Comparison of ENCODE assay signal across 11 cellular contexts in the genomic region with DNA sequence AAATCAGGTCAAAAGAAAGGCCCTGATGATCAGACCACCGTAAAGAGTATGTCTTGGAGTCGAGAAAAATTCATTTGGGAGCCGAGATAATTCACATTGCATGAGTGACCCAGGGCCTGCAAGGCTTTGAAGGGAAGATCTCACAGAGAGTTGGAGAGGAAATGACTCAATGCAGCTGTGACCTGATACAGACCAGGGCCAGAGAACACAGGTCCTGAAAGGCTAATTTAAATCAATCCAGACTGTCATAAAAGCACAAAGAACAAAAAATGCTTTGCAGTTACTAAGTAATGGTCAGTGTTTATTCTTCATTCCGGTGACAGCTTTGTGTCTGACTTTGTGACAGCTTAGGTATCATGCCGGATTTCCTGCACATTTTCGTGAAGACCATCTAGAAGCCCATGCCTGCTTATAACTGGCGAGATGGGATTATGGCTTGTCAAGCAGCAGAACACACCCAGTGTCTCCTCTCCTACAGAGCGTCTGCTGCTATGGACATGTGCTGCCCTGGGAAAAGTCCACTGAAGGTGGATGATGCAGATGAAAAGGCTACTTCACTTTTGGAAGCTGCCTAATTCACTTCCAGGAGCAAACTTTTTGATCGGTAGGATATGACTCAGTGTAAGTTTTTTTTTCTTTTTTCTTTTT. TPM values are rescaled to one million over a fixed set of nuclear protein-coding genes. Genes with fewer than 3 reads are reported as not detected.
A peak's percentile ranks its signal among the peaks of the same experiment; 100 is the strongest.
DNase-seq lines count a peak whose midpoint lies in the region; ATAC-seq, FAIRE-seq and TF ChIP-seq lines count a peak whose summit lies in the region.
"Had no signal": no experiment of that assay in that cellular context is flagged by ENCODE, and none has a peak within 500 bp of the region (broad histone marks: within the 10 kb centered on the region; RNA-seq: fewer than 3 reads in every experiment).

No MANE protein-coding gene starts in this region.

- peak overlapping the region; percentile 58 to 89 for H3K18ac ChIP-seq in mesenchymal stem cell (ENCODE audit: low read depth in 1 of 2, low read length in 2 of 2)

- H3K27ac ChIP-seq in K562 (ENCODE audit: extremely low read depth, low read depth, low read length) (peak overlapping the region; percentile 33; the same call in 2 of the 3 replicates), mesenchymal stem cell (ENCODE audit: low read length, poor library complexity, severe bottlenecking) (peak overlapping the region; percentile 77), stomach (no peak overlapping the region)
- H3K27ac ChIP-seq: neutrophil had no signal

- TF ChIP-seq RAD21 in K562 (CRISPR knock-in tag; conservative IDR thresholded peaks at IDR 0.05 in 1 of 2, IDR thresholded peaks at IDR 0.05 in 1 of 2) = no peak

- no peak overlapping the region for H2BK15ac ChIP-seq in mesenchymal stem cell (ENCODE audit: low read depth, poor library complexity, severe bottlenecking)

- POLR2A ChIA-PET in K562 (lab: Yijun Ruan, JAX) = interaction anchor here (0.7 kb wide), 1 partner anchor 55 kb away, joined by 3 read pairs; no protein-coding TSS in a partner anchor

- H3K79me2 ChIP-seq in K562 (ENCODE audit: control insufficient read depth, insufficient read depth, low read length) = no peaks in the 10 kb centered on the region

- no peaks in the 10 kb centered on the region; the same call in 1 of the 2 replicates for H4K20me1 ChIP-seq in K562 (replicated peaks; ENCODE audit: control insufficient read depth, insufficient read depth, low read length)

- H3K4ac ChIP-seq in mesenchymal stem cell (ENCODE audit: low read depth in 1 of 2, low read length in 2 of 2) = peak overlapping the region; percentile 16 to 95

- TF ChIP-seq CTCF in K562 (IDR thresholded peaks at IDR 0.05 in 2 of 3, conservative IDR thresholded peaks at IDR 0.05 in 1 of 3; ENCODE audit: insufficient read depth in 2 of 3, low read depth in 1 of 3, low read length in 3 of 3) (no peak), stomach (IDR thresholded peaks at IDR 0.05) (no peak)

- CTCF ChIA-PET in K562 (lab: Yijun Ruan, JAX; ENCODE audit: low intra/inter-chr PET ratio) = no interaction called here

- peak overlapping the region in 1 of 2 experiments; percentile 48 for H3K14ac ChIP-seq in mesenchymal stem cell (ENCODE audit: low read length in 2 of 2)

- TF ChIP-seq POLR2A in K562 (conservative IDR thresholded peaks at IDR 0.05) (no peak), stomach (IDR thresholded peaks at IDR 0.05) (no peak)

- H3K4me1 ChIP-seq in K562 (replicated peaks in 1 of 2; ENCODE audit: control insufficient read depth in 2 of 2, insufficient read depth in 2 of 2, low read length in 2 of 2) (peaks cover 0 to 4% of the 10 kb centered on the region in 2 experiments; a peak in 1 of 5 replicates), mesenchymal stem cell (ENCODE audit: control insufficient read depth, insufficient read depth, low read depth, low read length) (peaks cover 6% of the 10 kb centered on the region), stomach (peaks cover 0 to 15% (median 0%) of the 10 kb centered on the region in 4 donors)

- ATAC-seq in HG03469 (IDR thresholded peaks at IDR 0.05; ENCODE audit: unreplicated experiment) (peak; percentile 68), K562 (peak; percentile 51; the same call in 2 of the 3 replicates), GM21367 (IDR thresholded peaks at IDR 0.05; ENCODE audit: unreplicated experiment) (no peak)

- H3K79me1 ChIP-seq in mesenchymal stem cell (replicated peaks; ENCODE audit: low read length, poor library complexity, severe bottlenecking) = no peaks in the 10 kb centered on the region

- H3K27me3 ChIP-seq in K562 (ENCODE audit: control insufficient read depth in 2 of 2, insufficient read depth in 2 of 2, low read length in 2 of 2) (no peaks in the 10 kb centered on the region), mesenchymal stem cell (ENCODE audit: control insufficient read depth in 1 of 2, insufficient read depth in 1 of 2, low read length in 2 of 2) (no peaks in the 10 kb centered on the region), stomach (no peaks in the 10 kb centered on the region)
- H3K27me3 ChIP-seq: neutrophil had no signal

- H3K36me3 ChIP-seq in K562 (ENCODE audit: control insufficient read depth, insufficient read depth, low read length) (no peaks in the 10 kb centered on the region), mesenchymal stem cell (ENCODE audit: control insufficient read depth in 1 of 2, insufficient read depth in 2 of 2, low read depth in 1 of 2, low read length in 2 of 2) (no peaks in the 10 kb centered on the region), stomach (no peaks in the 10 kb centered on the region)
- H3K36me3 ChIP-seq: neutrophil had no signal

- intact Hi-C loops in K562 (cut with micrococcal nuclease) = no loop called here
- intact Hi-C loops in stomach (cut with DNase I; ENCODE audit: low total_unique reads) = no loop called here

- no TSS peak for BruUV-seq in K562 (replicated peaks; lab: Mats Ljungman, UMichigan)

- no peaks in the 10 kb centered on the region for H3K9me3 ChIP-seq in K562 (replicated peaks; ENCODE audit: control insufficient read depth, insufficient read depth, low read depth, low read length)
- H3K9me3 ChIP-seq in mesenchymal stem cell (ENCODE audit: control insufficient read depth, low read length) = no peaks in the 10 kb centered on the region
- H3K9me3 ChIP-seq in stomach = no peaks in the 10 kb centered on the region
- H3K9me3 ChIP-seq: neutrophil had no signal

- peak; percentile 83 for DNase-seq in EH (ENCODE audit: low read depth)
- DNase-seq in K562 (ENCODE audit: extremely low read depth in 1 of 4, low spot score in 3 of 4) = peak in 2 of 4 experiments; percentile 8 to 15
- DNase-seq in mesenchymal stem cell = peak; percentile 83
- DNase-seq in COR-L47 (lab: John Stamatoyannopoulos, UW) = no peak
- DNase-seq in stomach = no peak
- DNase-seq in superior temporal gyrus (ENCODE audit: extremely low spot score) = no peak
- DNase-seq: NCI-H2029 treated with DMSO at 0.1 percent for 48 hours, T-helper 2 cell had no signal

- H3K9me1 ChIP-seq in K562 (ENCODE audit: control insufficient read depth, insufficient read depth, low read length) = no peaks in the 10 kb centered on the region

- no peak overlapping the region for H4K8ac ChIP-seq in mesenchymal stem cell (ENCODE audit: low read length)

- H3K23ac ChIP-seq in mesenchymal stem cell (ENCODE audit: low read length in 2 of 2) = peak overlapping the region in 1 of 2 experiments; percentile 89

- H3K4me3 ChIP-seq in K562 (no peak overlapping the region), mesenchymal stem cell (ENCODE audit: insufficient read depth in 1 of 2, low read depth in 1 of 2, low read length in 2 of 2) (no peak overlapping the region), stomach (no peak overlapping the region)

- peak overlapping the region; percentile 62 to 100 for H2BK12ac ChIP-seq in mesenchymal stem cell (ENCODE audit: low read length in 2 of 2)

- FAIRE-seq in K562 (lab: Jason Lieb, UNC) = peak; percentile 84

- WGBS in K562 (ENCODE audit: insufficient coverage, low coverage, missing lambda C conversion rate) = 12% methylated on average over 9 of the region's 9 CpGs
- WGBS in mesenchymal stem cell = 2% methylated on average over 9 of the region's 9 CpGs
- WGBS in stomach, 5 donors = 58 to 80% (median 73%) methylated on average over 9 of the region's 9 CpGs

- in situ Hi-C loops in K562 (cut with MboI) = loop anchor here (25.0 kb wide), 1 partner anchor 974 kb away; the partner anchor contains the start of gene PLK2

- peak overlapping the region; percentile 68 for H2AFZ ChIP-seq in K562 (ENCODE audit: low read depth, low read length)
- peak overlapping the region; percentile 56 for H2AFZ ChIP-seq in mesenchymal stem cell (ENCODE audit: low read depth, low read length)

- peak overlapping the region; percentile 62 for H4K91ac ChIP-seq in mesenchymal stem cell (ENCODE audit: low read length)

- peak overlapping the region; percentile 54 for H2BK120ac ChIP-seq in mesenchymal stem cell (ENCODE audit: low read depth, low read length)

- H2AK5ac ChIP-seq in mesenchymal stem cell (ENCODE audit: low read length, severe bottlenecking) = peak overlapping the region; percentile 23

- H3K4me2 ChIP-seq in K562 (ENCODE audit: insufficient read depth, low read length) (0 out of 2 replicates have a peak overlapping the region, but pooled peaks have one; percentile 32), mesenchymal stem cell (ENCODE audit: low read length, poor library complexity, severe bottlenecking) (no peak overlapping the region)

- no peak overlapping the region for H2BK5ac ChIP-seq in mesenchymal stem cell (ENCODE audit: low read depth, low read length, poor library complexity, severe bottlenecking)

- H3K9ac ChIP-seq in K562 (ENCODE audit: insufficient read depth in 1 of 2, low read depth in 2 of 2, low read length in 2 of 2) (no peak overlapping the region; a peak in 1 of 4 replicates), mesenchymal stem cell (ENCODE audit: low read length) (no peak overlapping the region)

- TF ChIP-seq EP300 in K562 (IDR thresholded peaks at IDR 0.05; ENCODE audit: low read length) (no peak), stomach (IDR thresholded peaks at IDR 0.05) (no peak)

TF ChIP-seq in K562, 482 proteins besides CTCF, POLR2A, EP300 and RAD21 (continues in another document):
- no peak for TF ChIP-seq NCOA6 (IDR thresholded peaks at IDR 0.05)

RNA-seq across cellular contexts. Expression of gene ACTBL2, which starts 5.8 kb away (rescaled TPM):
- total RNA-seq in K562 (2011; cell fraction: chromatin; rRNA removed; ENCODE audit: low replicate concordance) = not detected in 2 replicates
- not detected in 2 replicates for total RNA-seq in K562 (2011; cell fraction: nucleolus; rRNA removed)
- not detected in 2 replicates for total RNA-seq in K562 (2011; cell fraction: nucleoplasm; rRNA removed)
- total RNA-seq in K562 (2014; rRNA removed) (not detected in 2 replicates), K562 (2014; rRNA removed; fragmentation: Illumina TruSeq; extraction: Trizol) (not detected in 2 replicates), K562 (2015; rRNA removed; fragmentation: Illumina TruSeq; extraction: Trizol) (not detected in 2 replicates), K562 (2021) (not detected in 2 replicates), stomach (not detected)
- polyA plus RNA-seq in K562 (2011; rRNA removed) (not detected in 2 replicates), K562 (2014; fragmentation: Illumina TruSeq; extraction: Trizol) (not detected in 2 replicates), K562 (2014; fragmentation: Nextera tagmentation; extraction: Ambion mirVana) (not detected), K562 (2014; rRNA removed) (not detected in 2 replicates), stomach (under 1 TPM in 2 of 3 donors, not detected in 1; 0.05 to 0.19 TPM)
- not detected in 2 replicates for polyA plus RNA-seq in K562 (2011; cell fraction: cytosol; rRNA removed)
- 0.06 TPM in 1 of 2 replicates, not detected in the other for polyA plus RNA-seq in K562 (2011; cell fraction: nucleus; rRNA removed)
- not detected in 2 replicates for polyA plus RNA-seq in K562 (2012)
- polyA minus RNA-seq in K562 (2011; rRNA and poly(A)+ RNA removed) = not detected in 2 replicates
- polyA minus RNA-seq in K562 (2011; cell fraction: cytosol; rRNA and poly(A)+ RNA removed) = not detected in 2 replicates
- not detected in 2 replicates for polyA minus RNA-seq in K562 (2011; cell fraction: nucleus; rRNA and poly(A)+ RNA removed)
- 0.23 TPM for polyA plus RNA-seq in mesenchymal stem cell (2013, experiment 1 of 2)
- polyA plus RNA-seq in mesenchymal stem cell (2013, experiment 2 of 2) = 0.16 TPM

Comparison
In these comparisons a context has a peak if more than half of its experiments do, and no peak if none do; other contexts are left out.
1. DNase-seq: peak in EH (single experiment) and mesenchymal stem cell (single experiment); none in COR-L47 (single experiment), stomach (single experiment) and superior temporal gyrus (single experiment).
2. H3K27ac ChIP-seq: peak in K562 (single experiment) and mesenchymal stem cell (single experiment); none in stomach (0 of 5).